Comparison of ENCODE assay signal across 14 cellular contexts in genomic region chr6:97133071-97133470, GRCh38.
DNase-seq lines count a peak whose midpoint lies in the region; ATAC-seq and TF ChIP-seq lines count a peak whose summit lies in the region.
"Had no signal": no experiment of that assay in that cellular context is flagged by ENCODE, and none has a peak within 500 bp of the region (broad histone marks: within the 10 kb centered on the region; RNA-seq: fewer than 3 reads in every experiment).

No MANE protein-coding gene starts in this region.

- no peak for TF ChIP-seq CTCF in lower lobe of right lung (IDR thresholded peaks at IDR 0.05)
- TF ChIP-seq CTCF in suprapubic skin (IDR thresholded peaks at IDR 0.05): no peak

- no peak for TF ChIP-seq EP300 in suprapubic skin (IDR thresholded peaks at IDR 0.05)

- 56% methylated on average over 1 of the region's 1 CpG for WGBS in suprapubic skin

- no peaks in the 10 kb centered on the region for H3K27me3 ChIP-seq in lower lobe of right lung (ENCODE audit: low read depth)
- no peaks in the 10 kb centered on the region for H3K27me3 ChIP-seq in suprapubic skin
- H3K27me3 ChIP-seq: spleen had no signal

- TF ChIP-seq POLR2A in suprapubic skin (IDR thresholded peaks at IDR 0.05): no peak

- H3K9me3 ChIP-seq in lower lobe of right lung (no peaks in the 10 kb centered on the region), suprapubic skin (no peaks in the 10 kb centered on the region)
- H3K9me3 ChIP-seq: A549, spleen, thoracic aorta had no signal

- H3K27ac ChIP-seq in lower lobe of right lung (no peak overlapping the region), suprapubic skin (no peak overlapping the region)
- H3K27ac ChIP-seq: A549, spleen, thoracic aorta had no signal

- intact Hi-C loops in lower lobe of right lung (cut with DNase I): no loop called here

- H3K36me3 ChIP-seq in lower lobe of right lung (no peaks in the 10 kb centered on the region), suprapubic skin (no peaks in the 10 kb centered on the region)
- H3K36me3 ChIP-seq: spleen, thoracic aorta had no signal

- H3K4me1 ChIP-seq in lower lobe of right lung: no peaks in the 10 kb centered on the region
- H3K4me1 ChIP-seq in suprapubic skin: no peaks in the 10 kb centered on the region
- H3K4me1 ChIP-seq: A549, spleen had no signal

- DNase-seq in NCI-H1092 (lab: John Stamatoyannopoulos, UW) (peak; percentile 0), NCI-H1092 treated with DMSO at 0.1 percent for 48 hours (lab: John Stamatoyannopoulos, UW) (no peak), NCI-H146 treated with DMSO at 0.1 percent for 48 hours (lab: John Stamatoyannopoulos, UW; ENCODE audit: unreplicated experiment) (peak; percentile 9), cerebellar cortex (ENCODE audit: low spot score) (peak; percentile 8), nucleus accumbens (lab: John Stamatoyannopoulos, UW) (peak in 45 of 56 donors; percentile 2 to 82 (median 30)), lower lobe of right lung (no peak), NK-92 (lab: John Stamatoyannopoulos, UW; ENCODE audit: unreplicated experiment) (no peak), suprapubic skin (ENCODE audit: low spot score in 2 of 2) (no peak)
- DNase-seq: activated naive CD4-positive, alpha-beta T cell treated with anti-CD3 and anti-CD28 coated beads for 36 hours; mesenchymal stem cell; NCI-H1436 treated with DMSO at 0.1 percent for 48 hours; spleen had no signal

- ATAC-seq in lower lobe of right lung: no peak
- ATAC-seq: A549 had no signal

- H3K4me3 ChIP-seq in lower lobe of right lung (no peak overlapping the region), suprapubic skin (no peak overlapping the region)
- H3K4me3 ChIP-seq: A549, spleen, thoracic aorta had no signal

Comparison
In these comparisons a context has a peak if more than half of its experiments do, and no peak if none do; other contexts are left out.
1. DNase-seq: peak in NCI-H1092 (single experiment), NCI-H146 treated with DMSO at 0.1 percent for 48 hours (single experiment), cerebellar cortex (single experiment) and nucleus accumbens (45 of 56); none in NCI-H1092 treated with DMSO at 0.1 percent for 48 hours (single experiment), lower lobe of right lung (single experiment), NK-92 (single experiment) and suprapubic skin (0 of 2).